Comparison of ENCODE assay signal across 8 cellular contexts in the genomic region with DNA sequence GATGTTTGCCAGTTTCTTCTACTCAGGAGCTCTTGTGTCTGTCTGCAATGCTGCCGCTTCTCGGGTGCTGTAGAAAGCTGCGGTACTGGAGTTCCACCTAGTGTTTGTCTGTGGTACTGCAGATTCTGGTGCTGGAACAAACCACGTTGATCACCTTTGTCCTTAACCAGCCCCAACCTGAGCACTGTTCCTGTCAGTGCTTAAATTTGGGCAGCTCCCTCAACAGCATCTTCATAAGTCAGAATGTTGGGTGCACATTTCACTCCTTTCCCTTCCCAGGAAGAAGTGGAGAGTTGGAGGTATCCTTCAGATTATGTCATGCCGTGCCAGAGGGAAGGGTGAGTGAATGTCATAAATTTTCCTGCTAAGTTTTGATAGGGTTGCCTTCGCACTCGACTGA. TPM values are rescaled to one million over a fixed set of nuclear protein-coding genes. Genes with fewer than 3 reads are reported as not detected.
DNase-seq lines count a peak whose midpoint lies in the region; ATAC-seq and TF ChIP-seq lines count a peak whose summit lies in the region.

No MANE protein-coding gene starts in this region.

- H2AK5ac ChIP-seq in neuronal stem cell (ENCODE audit: low read depth, low read length) = no peak overlapping the region

- TF ChIP-seq POLR2A in Peyer's patch (IDR thresholded peaks at IDR 0.05) = no peak

- H3K27ac ChIP-seq in Peyer's patch (no peak overlapping the region), neuronal stem cell (replicated peaks; ENCODE audit: low read length) (no peak overlapping the region)

- H3K27me3 ChIP-seq in Peyer's patch = no peaks in the 10 kb centered on the region
- H3K27me3 ChIP-seq in neuronal stem cell (ENCODE audit: control insufficient read depth in 3 of 3, insufficient read depth in 3 of 3, low read depth in 1 of 3, low read length in 3 of 3) = no peaks in the 10 kb centered on the region

- H3K4me1 ChIP-seq in Peyer's patch (no peaks in the 10 kb centered on the region), neuronal stem cell (ENCODE audit: control insufficient read depth in 2 of 2, insufficient read depth in 1 of 2, low read depth in 1 of 2, low read length in 2 of 2) (no peaks in the 10 kb centered on the region)

- no peak overlapping the region for H3K9ac ChIP-seq in neuronal stem cell (ENCODE audit: low read depth, low read length, poor library complexity)

- no peak overlapping the region for H2BK15ac ChIP-seq in neuronal stem cell (ENCODE audit: low read length)

- H3K79me1 ChIP-seq in neuronal stem cell (ENCODE audit: low read depth, low read length) = no peaks in the 10 kb centered on the region

- peak overlapping the region; percentile 50 for H2AFZ ChIP-seq in neuronal stem cell (ENCODE audit: low read length)

- no peak overlapping the region for H3K4ac ChIP-seq in neuronal stem cell (ENCODE audit: low read length)

- in situ Hi-C loops in ACHN (cut with HindIII; ENCODE audit: low pct_ligation_motif_present, low pct_unique_long_range_greater_than_20kb, low sequenced_read_pairs) = no loop called here

- no peaks in the 10 kb centered on the region for H3K9me3 ChIP-seq in Peyer's patch
- peaks cover 0 to 7% of the 10 kb centered on the region in 2 donors for H3K9me3 ChIP-seq in neuronal stem cell (replicated peaks in 1 of 2; ENCODE audit: control insufficient read depth in 2 of 2, insufficient read depth in 1 of 2, low read depth in 1 of 2, low read length in 2 of 2)

- no CpG with 5 or more reads among the region's 7 CpGs for WGBS in neuronal stem cell (ENCODE audit: extremely low coverage in 2 of 2, insufficient read length in 2 of 2, insufficient replicate concordance in 1 of 2), 2 donors

- no peak overlapping the region for H2BK5ac ChIP-seq in neuronal stem cell (ENCODE audit: low read length)

- no peak overlapping the region for H3K4me3 ChIP-seq in Peyer's patch
- H3K4me3 ChIP-seq in fibroblast of pulmonary artery (replicated peaks; ENCODE audit: low read depth, low read length) = no peak overlapping the region
- H3K4me3 ChIP-seq in neuronal stem cell (ENCODE audit: low read length in 2 of 2) = no peak overlapping the region

- no peak overlapping the region for H3K4me2 ChIP-seq in neuronal stem cell (ENCODE audit: insufficient read depth, low read length, poor library complexity, severe bottlenecking)

- H4K8ac ChIP-seq in neuronal stem cell (ENCODE audit: low read depth, low read length) = no peak overlapping the region

- peak; percentile 52 for ATAC-seq in GM18861 (IDR thresholded peaks at IDR 0.05; ENCODE audit: unreplicated experiment)

- H3K14ac ChIP-seq in neuronal stem cell (ENCODE audit: low read length) = no peak overlapping the region

- no peaks in the 10 kb centered on the region for H3K36me3 ChIP-seq in Peyer's patch
- H3K36me3 ChIP-seq in neuronal stem cell (replicated peaks in 1 of 2; ENCODE audit: control insufficient read depth in 2 of 2, insufficient read depth in 2 of 2, low read length in 2 of 2) = no peaks in the 10 kb centered on the region

- TF ChIP-seq CTCF in Peyer's patch (IDR thresholded peaks at IDR 0.05) (peak; percentile 66 to 94 (median 88)), fibroblast of pulmonary artery (IDR thresholded peaks at IDR 0.05; ENCODE audit: low read length, missing control alignments) (peak; percentile 100)

- H4K91ac ChIP-seq in neuronal stem cell (ENCODE audit: low read depth, low read length, poor library complexity) = no peak overlapping the region

- DNase-seq in ACHN (peak; percentile 80), LHCN-M2 (ENCODE audit: low read depth) (peak; percentile 65), Peyer's patch (peak; percentile 57 to 87 (median 61)), fibroblast of pulmonary artery (ENCODE audit: low read depth) (peak; percentile 83), neuronal stem cell (ENCODE audit: low spot score) (peak; percentile 89), stromal cell of bone marrow (ENCODE audit: low read depth) (peak; percentile 44)
- DNase-seq in activated T-cell treated with anti-CD3 and anti-CD28 coated beads, Interleukin-2, amount 50 U/mL, for 48 hours = peak; percentile 78 to 83

- no peak overlapping the region for H2BK12ac ChIP-seq in neuronal stem cell (ENCODE audit: low read length)

- no peak overlapping the region for H3K18ac ChIP-seq in neuronal stem cell (ENCODE audit: low read length)

- no peak overlapping the region for H3K23ac ChIP-seq in neuronal stem cell (ENCODE audit: low read depth, low read length, poor library complexity)

- no peak overlapping the region for H2BK120ac ChIP-seq in neuronal stem cell (ENCODE audit: low read depth, low read length)

RNA-seq across cellular contexts. Expression of a gene that starts 48.7 kb away (rescaled TPM):
- total RNA-seq in LHCN-M2 (2014; rRNA removed) (not detected in 2 replicates), Peyer's patch (not detected)
- polyA plus RNA-seq in LHCN-M2 (2012) = not detected
- polyA plus RNA-seq in neuronal stem cell (2013, experiment 1 of 2) = not detected
- not detected for polyA plus RNA-seq in neuronal stem cell (2013, experiment 2 of 2)
